ENCODE assay signal across 6 cellular contexts in genomic region chr6:3981917-3982316, GRCh38.
"Had no signal": no experiment of that assay in that cellular context is flagged by ENCODE, and none has a peak within 500 bp of the region (broad histone marks: within the 10 kb centered on the region; RNA-seq: fewer than 3 reads in every experiment).

No MANE protein-coding gene starts in this region.

- H3K4me3 ChIP-seq: GM23248, HAP-1 had no signal

- ATAC-seq: HCT116 had no signal

- H2AFZ ChIP-seq: GM23248 had no signal

- DNase-seq: GM23248, GOT3, H7 had no signal

- H3K27ac Mint-ChIP-seq: IgD-negative memory B cell had no signal

- H3K27ac ChIP-seq: GM23248 had no signal

- H3K9me3 Mint-ChIP-seq: IgD-negative memory B cell had no signal

- H3K9ac ChIP-seq: GM23248 had no signal

- H3K36me3 ChIP-seq: HAP-1 had no signal

- H3K4me3 Mint-ChIP-seq: IgD-negative memory B cell had no signal
